Comparison of ENCODE assay signal across 11 cellular contexts in the genomic region with DNA sequence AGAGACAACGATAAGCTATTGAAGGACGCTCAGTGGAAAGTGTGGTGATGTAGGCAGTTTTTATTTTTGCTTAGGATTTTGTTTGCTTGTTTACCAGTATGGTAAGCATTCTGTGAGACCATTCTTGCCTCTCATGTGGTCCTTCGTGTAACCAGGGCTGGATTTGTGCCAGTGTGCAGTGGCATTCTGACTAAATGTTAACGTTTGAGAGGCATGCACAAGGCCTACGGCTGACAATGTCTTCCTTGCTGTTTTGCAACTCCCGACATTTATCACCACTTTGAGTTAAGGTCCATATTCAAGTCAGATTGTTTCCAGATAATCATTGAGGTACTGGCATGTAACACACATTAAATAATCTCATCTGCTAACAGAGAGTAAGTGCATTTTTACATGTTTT.
A peak's percentile ranks its signal among the peaks of the same experiment; 100 is the strongest.
DNase-seq lines count a peak whose midpoint lies in the region; ATAC-seq and TF ChIP-seq lines count a peak whose summit lies in the region.
"Had no signal": no experiment of that assay in that cellular context is flagged by ENCODE, and none has a peak within 500 bp of the region (broad histone marks: within the 10 kb centered on the region; RNA-seq: fewer than 3 reads in every experiment).

No MANE protein-coding gene starts in this region.

- H3K9me3 ChIP-seq in right cardiac atrium (ENCODE audit: control insufficient read depth, low read length): no peaks in the 10 kb centered on the region
- H3K9me3 ChIP-seq: body of pancreas had no signal

- intact Hi-C loops in activated CD8-positive, alpha-beta T cell treated with anti-CD3 and anti-CD28 coated beads for 36 hours (cut with micrococcal nuclease): loop anchor here (5.0 kb wide), 3 partner anchors 54 to 149 kb away; no protein-coding TSS in a partner anchor
- intact Hi-C loops in right cardiac atrium (cut with DNase I): no loop called here

- H3K27ac Mint-ChIP-seq in activated CD8-positive, alpha-beta T cell treated with anti-CD3 and anti-CD28 coated beads for 36 hours: peak overlapping the region; percentile 100

- H3K27me3 ChIP-seq in right cardiac atrium (ENCODE audit: control insufficient read depth, insufficient read depth): no peaks in the 10 kb centered on the region
- H3K27me3 ChIP-seq: body of pancreas had no signal

- peak overlapping the region; percentile 96 for H3K4me3 Mint-ChIP-seq in activated CD8-positive, alpha-beta T cell treated with anti-CD3 and anti-CD28 coated beads for 36 hours

- no peak for ATAC-seq in activated CD8-positive, alpha-beta T cell treated with anti-CD3 and anti-CD28 coated beads for 36 hours
- ATAC-seq in right cardiac atrium (no peak), HG03460 (IDR thresholded peaks at IDR 0.05; ENCODE audit: unreplicated experiment) (no peak), GM19023 (IDR thresholded peaks at IDR 0.05; ENCODE audit: unreplicated experiment) (no peak)
- ATAC-seq: body of pancreas had no signal

- peaks cover 12% of the 10 kb centered on the region for H3K9me3 Mint-ChIP-seq in activated CD8-positive, alpha-beta T cell treated with anti-CD3 and anti-CD28 coated beads for 36 hours

- POLR2A ChIA-PET in activated CD8-positive, alpha-beta T cell treated with anti-CD3 and anti-CD28 coated beads for 36 hours (lab: Charles Lee): interaction anchor here (0.9 to 2.4 kb wide), 8 partner anchors 8 to 212 kb away, joined by 3 to 9 read pairs (median 4); no protein-coding TSS in a partner anchor

- TF ChIP-seq CTCF in GM12865 (IDR thresholded peaks at IDR 0.05; ENCODE audit: insufficient read depth, low read depth, low read length, missing control alignments): no peak
- TF ChIP-seq CTCF in activated CD8-positive, alpha-beta T cell treated with anti-CD3 and anti-CD28 coated beads for 36 hours (IDR thresholded peaks at IDR 0.05): no peak

- DNase-seq in CD1c-positive myeloid dendritic cell (ENCODE audit: extremely low spot score): peak; percentile 31
- peak; percentile 55 for DNase-seq in GM12865 (ENCODE audit: low read depth)
- peak; percentile 30 for DNase-seq in activated CD8-positive, alpha-beta T cell treated with anti-CD3 and anti-CD28 coated beads for 36 hours
- DNase-seq in myocyte (ENCODE audit: low read depth): peak; percentile 5
- no peak for DNase-seq in right cardiac atrium
- DNase-seq in COLO829 (ENCODE audit: low spot score): no peak
- DNase-seq: NCI-H1048 had no signal

- H3K27ac ChIP-seq in right cardiac atrium (ENCODE audit: low read length): no peak overlapping the region
- H3K27ac ChIP-seq: epithelial cell of prostate had no signal

- peaks cover 2% of the 10 kb centered on the region for H3K36me3 Mint-ChIP-seq in activated CD8-positive, alpha-beta T cell treated with anti-CD3 and anti-CD28 coated beads for 36 hours (ENCODE audit: low read depth)

- H3K4me3 ChIP-seq in GM12865 (ENCODE audit: low read depth, low read length) (peak overlapping the region; percentile 96), right cardiac atrium (ENCODE audit: low read length) (no peak overlapping the region)
- H3K4me3 ChIP-seq: body of pancreas had no signal

- CTCF ChIA-PET in activated CD8-positive, alpha-beta T cell treated with anti-CD3 and anti-CD28 coated beads for 36 hours (lab: Charles Lee): interaction anchor here (0.8 to 2.9 kb wide), 5 partner anchors 27 to 78 kb away, joined by 3 to 15 read pairs (median 3); no protein-coding TSS in a partner anchor

- H3K4me1 ChIP-seq in right cardiac atrium (ENCODE audit: control insufficient read depth, insufficient read depth, low read length): no peaks in the 10 kb centered on the region

- no peaks in the 10 kb centered on the region for H3K27me3 Mint-ChIP-seq in activated CD8-positive, alpha-beta T cell treated with anti-CD3 and anti-CD28 coated beads for 36 hours

- H3K4me1 Mint-ChIP-seq in activated CD8-positive, alpha-beta T cell treated with anti-CD3 and anti-CD28 coated beads for 36 hours (ENCODE audit: low read depth): peaks cover 23% of the 10 kb centered on the region

- 63% methylated on average over 6 of the region's 6 CpGs for WGBS in right cardiac atrium

Comparison
In these comparisons a context has a peak if more than half of its experiments do, and no peak if none do; other contexts are left out.
1. DNase-seq: peak in CD1c-positive myeloid dendritic cell (single experiment), GM12865 (single experiment), activated CD8-positive, alpha-beta T cell treated with anti-CD3 and anti-CD28 coated beads for 36 hours (single experiment) and myocyte (single experiment); none in right cardiac atrium (0 of 3) and COLO829 (single experiment).